ENCODE assay signal across 29 cellular contexts in the genomic region with DNA sequence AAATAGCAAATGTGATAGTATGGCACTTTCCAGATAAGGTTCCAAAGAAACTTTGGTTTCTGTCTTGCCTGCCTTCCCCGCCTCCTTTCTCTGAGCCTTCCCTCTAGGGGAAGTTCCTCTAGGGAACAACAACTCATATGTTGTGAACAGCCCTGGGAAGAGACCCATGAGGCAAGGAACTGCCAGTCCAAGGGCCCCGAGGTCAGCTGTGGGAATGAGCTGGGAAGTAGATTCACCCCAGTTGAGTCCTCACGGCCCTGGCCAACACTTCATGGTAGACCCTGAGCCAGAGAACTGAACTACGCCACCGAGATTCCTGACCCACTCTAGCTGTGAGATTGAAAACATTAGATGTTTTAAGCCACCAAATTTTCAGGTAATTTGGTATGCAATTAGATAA.
"Had no signal": no experiment of that assay in that cellular context is flagged by ENCODE, and none has a peak within 500 bp of the region (broad histone marks: within the 10 kb centered on the region; RNA-seq: fewer than 3 reads in every experiment).

No MANE protein-coding gene starts in this region.

- H3K4me3 ChIP-seq: esophagus muscularis mucosa, gastrocnemius medialis had no signal

- H3K4me1 ChIP-seq: foreskin keratinocyte had no signal

- H3K36me3 ChIP-seq: esophagus muscularis mucosa, gastrocnemius medialis, WERI-Rb-1 had no signal

- H3K27ac ChIP-seq: esophagus muscularis mucosa, foreskin keratinocyte, WERI-Rb-1 had no signal

- H3K9me3 ChIP-seq: esophagus muscularis mucosa, gastrocnemius medialis had no signal

- H3K27me3 ChIP-seq: esophagus muscularis mucosa, foreskin keratinocyte, gastrocnemius medialis had no signal

- ATAC-seq: activated CD4-positive, CD25-positive, alpha-beta regulatory T cell treated with anti-CD3 and anti-CD28 coated beads, Interleukin-2, amount 50 U/mL, for 24 hours; activated CD8-positive, alpha-beta T cell treated with anti-CD3 and anti-CD28 coated beads for 36 hours; activated T-cell treated with anti-CD3 and anti-CD28 coated beads, Interleukin-2, amount 50 U/mL, for 4 hours; activated T-helper 17 cell treated with anti-CD3 and anti-CD28 coated beads, Interleukin-2, amount 50 U/mL, for 72 hours; effector memory CD8-positive, alpha-beta T cell; foreskin keratinocyte; gastrocnemius medialis; T-helper 17 cell had no signal

- DNase-seq: activated B cell treated with CpG ODN at 0.5 μM for 24 hours; activated CD4-positive, alpha-beta T cell treated with anti-CD3 and anti-CD28 coated beads for 48 hours; activated CD4-positive, alpha-beta T cell treated with anti-CD3 and anti-CD28 coated beads, Interleukin-2, amount 50 U/mL, for 1 hour; activated CD4-positive, alpha-beta T cell treated with anti-CD3 and anti-CD28 coated beads, Interleukin-2, amount 50 U/mL, for 48 hours; activated CD8-positive, alpha-beta memory T cell treated with anti-CD3 and anti-CD28 coated beads for 24 hours; activated CD8-positive, alpha-beta T cell treated with anti-CD3 and anti-CD28 coated beads for 36 hours; activated effector memory CD4-positive, alpha-beta T cell treated with Interleukin-2 at 50 U/mL for 16 hours; activated gamma-delta T cell treated with Interleukin-2 at 50 U/mL for 16 hours; activated naive CD4-positive, alpha-beta T cell treated with anti-CD3 and anti-CD28 coated beads, Interleukin-2, amount 50 U/mL, for 16 hours; activated naive CD4-positive, alpha-beta T cell treated with Interleukin-2 at 50 U/mL for 16 hours; activated T-cell treated with anti-CD3 and anti-CD28 coated beads, Interleukin-2, amount 50 U/mL, for 4 hours; amniotic stem cell; anterior cingulate cortex; caudate nucleus; cortex of kidney; dermis blood vessel endothelial cell; effector CD4-positive, alpha-beta T cell; effector memory CD8-positive, alpha-beta T cell; erythroblast; foreskin keratinocyte; glutamatergic neuron; T-helper 1 cell; T-helper 17 cell; T1000; WERI-Rb-1 had no signal
